Comparison of ENCODE assay signal across 16 cellular contexts in the genomic region with DNA sequence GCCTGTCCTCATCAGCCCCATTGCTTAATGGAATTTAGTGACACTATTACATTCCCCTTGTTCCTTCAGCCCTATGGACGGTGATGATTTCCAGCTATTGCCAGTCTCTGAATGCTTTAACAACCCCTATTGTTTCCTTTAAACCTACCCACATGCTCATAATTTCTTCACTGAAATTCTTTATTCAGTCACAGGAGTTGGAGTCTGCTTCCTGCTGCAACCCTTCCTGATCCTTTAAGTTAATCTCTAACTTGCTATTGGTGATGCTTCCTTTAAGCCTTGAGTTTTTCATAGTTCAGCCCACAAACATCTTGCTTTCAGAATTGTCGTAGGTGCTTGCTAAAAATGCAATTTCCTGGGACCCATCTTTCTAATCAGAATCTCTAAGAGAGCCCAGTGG.
DNase-seq lines count a peak whose midpoint lies in the region; ATAC-seq and TF ChIP-seq lines count a peak whose summit lies in the region.
"Had no signal": no experiment of that assay in that cellular context is flagged by ENCODE, and none has a peak within 500 bp of the region (broad histone marks: within the 10 kb centered on the region; RNA-seq: fewer than 3 reads in every experiment).

No MANE protein-coding gene starts in this region.

- ATAC-seq in activated T-cell treated with anti-CD3 and anti-CD28 coated beads, Interleukin-2, amount 50 U/mL, for 4 hours = no peak
- ATAC-seq in stimulated activated memory B cell treated with anti-CD40 and anti-IgM and Interleukin-4, amounts not matched to agents 10 μg/mL and 1 μg/mL and 100 μg/mL, for 72 hours = no peak
- no peak for ATAC-seq in HG02763 (IDR thresholded peaks at IDR 0.05; ENCODE audit: unreplicated experiment)
- ATAC-seq in HG02759 (IDR thresholded peaks at IDR 0.05; ENCODE audit: unreplicated experiment) = no peak
- ATAC-seq in GM21576 (IDR thresholded peaks at IDR 0.05; ENCODE audit: unreplicated experiment) = no peak

- no peak overlapping the region for H3K9ac ChIP-seq in OCI-LY3 (ENCODE audit: low read length)

- peaks cover 4% of the 10 kb centered on the region for H3K9me3 Mint-ChIP-seq in activated T-cell treated with anti-CD3 and anti-CD28 coated beads, Interleukin-2, amount 50 U/mL, for 24 hours
- H3K9me3 Mint-ChIP-seq in activated T-cell treated with anti-CD3 and anti-CD28 coated beads, Interleukin-2, amount 50 U/mL, for 4 hours = peaks cover 7% of the 10 kb centered on the region
- no peaks in the 10 kb centered on the region for H3K9me3 Mint-ChIP-seq in endothelial cell (ENCODE audit: unreplicated experiment)
- H3K9me3 Mint-ChIP-seq in stimulated activated memory B cell treated with anti-CD40 and anti-IgM and Interleukin-4, amounts not matched to agents 10 μg/mL and 1 μg/mL and 100 μg/mL, for 72 hours = peaks cover 4% of the 10 kb centered on the region
- H3K9me3 Mint-ChIP-seq: nephron had no signal

- H3K27ac Mint-ChIP-seq in activated T-cell treated with anti-CD3 and anti-CD28 coated beads, Interleukin-2, amount 50 U/mL, for 24 hours = peak overlapping the region; percentile 71
- peak overlapping the region; percentile 50 for H3K27ac Mint-ChIP-seq in endothelial cell (ENCODE audit: unreplicated experiment)
- peak overlapping the region; percentile 68 for H3K27ac Mint-ChIP-seq in stimulated activated memory B cell treated with anti-CD40 and anti-IgM and Interleukin-4, amounts not matched to agents 10 μg/mL and 1 μg/mL and 100 μg/mL, for 72 hours
- H3K27ac Mint-ChIP-seq: progenitor cell of endocrine pancreas had no signal

- H4K20me1 ChIP-seq in OCI-LY3 (ENCODE audit: insufficient read depth, low read length) = no peaks in the 10 kb centered on the region

- no peaks in the 10 kb centered on the region for H3K9me3 ChIP-seq in OCI-LY3 (ENCODE audit: insufficient read depth, low read length)

- peak overlapping the region; percentile 51 for H3K4me2 ChIP-seq in OCI-LY3 (ENCODE audit: low read length)
- H3K4me2 ChIP-seq: smooth muscle cell had no signal

- no peak overlapping the region for H3K4me3 Mint-ChIP-seq in activated T-cell treated with anti-CD3 and anti-CD28 coated beads, Interleukin-2, amount 50 U/mL, for 24 hours
- H3K4me3 Mint-ChIP-seq in activated T-cell treated with anti-CD3 and anti-CD28 coated beads, Interleukin-2, amount 50 U/mL, for 4 hours = no peak overlapping the region
- H3K4me3 Mint-ChIP-seq in endothelial cell (ENCODE audit: unreplicated experiment) = no peak overlapping the region
- H3K4me3 Mint-ChIP-seq in stimulated activated memory B cell treated with anti-CD40 and anti-IgM and Interleukin-4, amounts not matched to agents 10 μg/mL and 1 μg/mL and 100 μg/mL, for 72 hours = no peak overlapping the region
- H3K4me3 Mint-ChIP-seq: nephron had no signal

- H3K36me3 ChIP-seq in OCI-LY3 (replicated peaks; ENCODE audit: low read depth, low read length) = no peaks in the 10 kb centered on the region

- peaks cover 65% of the 10 kb centered on the region for H3K4me1 Mint-ChIP-seq in activated T-cell treated with anti-CD3 and anti-CD28 coated beads, Interleukin-2, amount 50 U/mL, for 24 hours (ENCODE audit: low read depth)
- H3K4me1 Mint-ChIP-seq in activated T-cell treated with anti-CD3 and anti-CD28 coated beads, Interleukin-2, amount 50 U/mL, for 4 hours (ENCODE audit: low read depth) = peaks cover 59% of the 10 kb centered on the region
- peaks cover 14% of the 10 kb centered on the region for H3K4me1 Mint-ChIP-seq in endothelial cell (ENCODE audit: unreplicated experiment)
- H3K4me1 Mint-ChIP-seq in stimulated activated memory B cell treated with anti-CD40 and anti-IgM and Interleukin-4, amounts not matched to agents 10 μg/mL and 1 μg/mL and 100 μg/mL, for 72 hours = peaks cover 23% of the 10 kb centered on the region

- DNase-seq in activated T-cell treated with anti-CD3 and anti-CD28 coated beads, Interleukin-2, amount 50 U/mL, for 24 hours = no peak
- DNase-seq in activated T-cell treated with anti-CD3 and anti-CD28 coated beads, Interleukin-2, amount 50 U/mL, for 4 hours = no peak
- no peak for DNase-seq in endothelial cell (ENCODE audit: low spot score)
- DNase-seq: activated CD4-positive, CD25-positive, alpha-beta regulatory T cell treated with anti-CD3 and anti-CD28 coated beads, Interleukin-2, amount 50 U/mL, for 72 hours; left ventricle myocardium superior; NCI-H1694; NCI-H446 treated with DMSO at 0.1 percent for 48 hours; SHP77 treated with DMSO at 0.1 percent for 48 hours had no signal

- H3K79me2 ChIP-seq in OCI-LY3 (ENCODE audit: low read length) = 0 out of 2 replicates have a peak, but pooled peaks cover 3% of the 10 kb centered on the region

- TF ChIP-seq CTCF in OCI-LY3 (IDR thresholded peaks at IDR 0.05; ENCODE audit: low read depth, low read length) (no peak), endothelial cell (IDR thresholded peaks at IDR 0.05; ENCODE audit: unreplicated experiment) (no peak)

- H3K27me3 Mint-ChIP-seq in activated T-cell treated with anti-CD3 and anti-CD28 coated beads, Interleukin-2, amount 50 U/mL, for 24 hours = no peaks in the 10 kb centered on the region
- H3K27me3 Mint-ChIP-seq in activated T-cell treated with anti-CD3 and anti-CD28 coated beads, Interleukin-2, amount 50 U/mL, for 4 hours (ENCODE audit: low read depth) = no peaks in the 10 kb centered on the region
- peaks cover 2% of the 10 kb centered on the region for H3K27me3 Mint-ChIP-seq in endothelial cell (ENCODE audit: unreplicated experiment)
- no peaks in the 10 kb centered on the region for H3K27me3 Mint-ChIP-seq in stimulated activated memory B cell treated with anti-CD40 and anti-IgM and Interleukin-4, amounts not matched to agents 10 μg/mL and 1 μg/mL and 100 μg/mL, for 72 hours
- H3K27me3 Mint-ChIP-seq: progenitor cell of endocrine pancreas had no signal

- H3K4me3 ChIP-seq in OCI-LY3 (ENCODE audit: low read length) = no peak overlapping the region
- H3K4me3 ChIP-seq: smooth muscle cell had no signal

- H3K36me3 Mint-ChIP-seq in activated T-cell treated with anti-CD3 and anti-CD28 coated beads, Interleukin-2, amount 50 U/mL, for 24 hours (ENCODE audit: low read depth) = no peaks in the 10 kb centered on the region
- H3K36me3 Mint-ChIP-seq in activated T-cell treated with anti-CD3 and anti-CD28 coated beads, Interleukin-2, amount 50 U/mL, for 4 hours (ENCODE audit: insufficient read depth) = no peaks in the 10 kb centered on the region
- no peaks in the 10 kb centered on the region for H3K36me3 Mint-ChIP-seq in endothelial cell (ENCODE audit: low read depth, unreplicated experiment)
- H3K36me3 Mint-ChIP-seq in stimulated activated memory B cell treated with anti-CD40 and anti-IgM and Interleukin-4, amounts not matched to agents 10 μg/mL and 1 μg/mL and 100 μg/mL, for 72 hours = no peaks in the 10 kb centered on the region

- H3K27me3 ChIP-seq in OCI-LY3 (ENCODE audit: low read depth, low read length) = no peaks in the 10 kb centered on the region

- no peak overlapping the region; the same call in 1 of the 2 replicates for H3K27ac ChIP-seq in OCI-LY3 (ENCODE audit: low read length)

- peak overlapping the region; percentile 74; the same call in 1 of the 2 replicates for H2AFZ ChIP-seq in OCI-LY3 (ENCODE audit: low read depth, low read length)

- H3K4me1 ChIP-seq in OCI-LY3 (ENCODE audit: low read length) = peaks cover 47% of the 10 kb centered on the region
